3 cellular contexts compared by ENCODE assay signal in genomic region chr13:110829486-110829885, GRCh38.
"Had no signal": no experiment of that assay in that cellular context is flagged by ENCODE, and none has a peak within 500 bp of the region (broad histone marks: within the 10 kb centered on the region; RNA-seq: fewer than 3 reads in every experiment).

No MANE protein-coding gene starts in this region.

- H3K4me3 ChIP-seq: GM12878 had no signal

- DNase-seq: GDM1, GF-D8 had no signal
